In genomic region chr3:142563491-142563997, GRCh38 we compare ENCODE assay signal across 17 cellular contexts.
"Had no signal": no experiment of that assay in that cellular context is flagged by ENCODE, and none has a peak within 500 bp of the region (broad histone marks: within the 10 kb centered on the region; RNA-seq: fewer than 3 reads in every experiment).

No MANE protein-coding gene starts in this region.

- H3K9me3 Mint-ChIP-seq: activated naive CD4-positive, alpha-beta T cell treated with anti-CD3 and anti-CD28 coated beads, Interleukin-2, amount 50 U/mL, for 24 hours; memory B cell; T-helper 1 cell treated with Interleukin-12 subunit alpha and Interleukin-12 subunit beta and Interleukin-4 antibody, amounts not matched to agents 30 μg/mL and 1 μg/mL, for 36 hours; WTC11 had no signal

- DNase-seq: activated CD4-positive, alpha-beta T cell treated with anti-CD3 and anti-CD28 coated beads for 48 hours; amygdala; body of pancreas; caudate nucleus; colonic mucosa; left ventricle myocardium inferior; naive thymus-derived CD8-positive, alpha-beta T cell; occipital lobe; right lobe of liver; stimulated activated CD4-positive, alpha-beta T cell treated with anti-CD3 and anti-CD28 coated beads, Interleukin-4, amount 100 ng/mL, for 4 hours; stimulated activated CD8-positive, alpha-beta memory T cell treated with anti-CD3 and anti-CD28 coated beads, Interleukin-4, amount 100 ng/mL, for 48 hours; stimulated activated naive CD8-positive, alpha-beta T cell treated with anti-CD3 and anti-CD28 coated beads, Interleukin-15, Interleukin-2, amounts not matched to agents 100 U/mL and 50 U/mL, for 24 hours; upper lobe of left lung had no signal

- H3K4me3 Mint-ChIP-seq: activated naive CD4-positive, alpha-beta T cell treated with anti-CD3 and anti-CD28 coated beads, Interleukin-2, amount 50 U/mL, for 24 hours; memory B cell; naive thymus-derived CD8-positive, alpha-beta T cell; T-helper 1 cell treated with Interleukin-12 subunit alpha and Interleukin-12 subunit beta and Interleukin-4 antibody, amounts not matched to agents 30 μg/mL and 1 μg/mL, for 36 hours; WTC11 had no signal

- H3K27me3 Mint-ChIP-seq: activated naive CD4-positive, alpha-beta T cell treated with anti-CD3 and anti-CD28 coated beads, Interleukin-2, amount 50 U/mL, for 24 hours; memory B cell; naive thymus-derived CD8-positive, alpha-beta T cell had no signal

- H3K27ac Mint-ChIP-seq: activated naive CD4-positive, alpha-beta T cell treated with anti-CD3 and anti-CD28 coated beads, Interleukin-2, amount 50 U/mL, for 24 hours; memory B cell; T-helper 1 cell treated with Interleukin-12 subunit alpha and Interleukin-12 subunit beta and Interleukin-4 antibody, amounts not matched to agents 30 μg/mL and 1 μg/mL, for 36 hours; WTC11 had no signal

- H3K4me1 Mint-ChIP-seq: WTC11 had no signal
